16 cellular contexts compared by ENCODE assay signal in genomic region chr6:137849709-137850093, GRCh38. TPM values are rescaled to one million over a fixed set of nuclear protein-coding genes. Genes with fewer than 3 reads are reported as not detected.
DNase-seq lines count a peak whose midpoint lies in the region; ATAC-seq and TF ChIP-seq lines count a peak whose summit lies in the region.
"Had no signal": no experiment of that assay in that cellular context is flagged by ENCODE, and none has a peak within 500 bp of the region (broad histone marks: within the 10 kb centered on the region; RNA-seq: fewer than 3 reads in every experiment).

No MANE protein-coding gene starts in this region.

- WGBS in transverse colon (ENCODE audit: low coverage in 1 of 2), 2 donors: 40% methylated on average over 2 of the region's 2 CpGs; no CpG with 5 or more reads in 1 of the 2 donors

- no peak for ATAC-seq in RWPE2 (ENCODE audit: low read depth)
- ATAC-seq in foreskin keratinocyte: no peak
- ATAC-seq in GM19351 (IDR thresholded peaks at IDR 0.05; ENCODE audit: unreplicated experiment): no peak
- ATAC-seq: left colon had no signal

- no peaks in the 10 kb centered on the region for H3K27me3 ChIP-seq in RWPE2 (ENCODE audit: insufficient read depth, poor library complexity, severe bottlenecking)
- no peaks in the 10 kb centered on the region for H3K27me3 ChIP-seq in foreskin keratinocyte
- H3K27me3 ChIP-seq in transverse colon: no peaks in the 10 kb centered on the region
- H3K27me3 ChIP-seq: spleen had no signal

- in situ Hi-C loops in transverse colon (cut with MboI; ENCODE audit: low pct_ligation_motif_present in 1 of 4, low pct_unique_long_range_greater_than_20kb in 1 of 4, low sequenced_read_pairs in 3 of 4): no loop called here

- H3K4me1 ChIP-seq in RWPE2 (ENCODE audit: insufficient read depth, poor library complexity, severe bottlenecking) (peaks cover 36% of the 10 kb centered on the region), foreskin keratinocyte (peaks cover 49% of the 10 kb centered on the region), transverse colon (peaks cover 0 to 20% (median 7%) of the 10 kb centered on the region in 4 donors)
- H3K4me1 ChIP-seq: parathyroid adenoma had no signal

- H3K36me3 ChIP-seq in RWPE2 (ENCODE audit: low read depth) (no peaks in the 10 kb centered on the region), transverse colon (no peaks in the 10 kb centered on the region)
- H3K36me3 ChIP-seq: spleen, thoracic aorta had no signal

- TF ChIP-seq CTCF in RWPE2 (IDR thresholded peaks at IDR 0.05; ENCODE audit: poor library complexity, severe bottlenecking): no peak
- no peak for TF ChIP-seq CTCF in foreskin keratinocyte (conservative IDR thresholded peaks at IDR 0.05)
- no peak for TF ChIP-seq CTCF in transverse colon (IDR thresholded peaks at IDR 0.05)

- H3K9me3 ChIP-seq in RWPE2 (ENCODE audit: severe bottlenecking) (no peaks in the 10 kb centered on the region), transverse colon (no peaks in the 10 kb centered on the region)
- H3K9me3 ChIP-seq: spleen, thoracic aorta had no signal

- peak; percentile 15 for DNase-seq in stimulated activated naive CD4-positive, alpha-beta T cell treated with Interleukin-2 at 50 U/mL for 16 hours (lab: John Stamatoyannopoulos, UW)
- DNase-seq in stimulated activated naive CD4-positive, alpha-beta T cell (lab: John Stamatoyannopoulos, UW): no peak
- DNase-seq in RWPE2 (ENCODE audit: low spot score) (no peak), foreskin keratinocyte (no peak), transverse colon (no peak), Kasumi-1 (lab: John Stamatoyannopoulos, UW) (no peak), NCI-H82 (lab: John Stamatoyannopoulos, UW) (no peak)
- DNase-seq: activated effector memory CD4-positive, alpha-beta T cell treated with anti-CD3 and anti-CD28 coated beads, Interleukin-2, amount 50 U/mL, for 16 hours; left colon; NCI-H1417 treated with DMSO at 0.1 percent for 48 hours; NCI-H446; SIG-M5; spleen had no signal

- no peak for TF ChIP-seq EP300 in transverse colon (IDR thresholded peaks at IDR 0.05; ENCODE audit: low read depth)

- intact Hi-C loops in transverse colon (cut with DNase I; ENCODE audit: low total_unique reads): no loop called here

- no peak for TF ChIP-seq POLR2A in transverse colon (IDR thresholded peaks at IDR 0.05)

- H3K27ac ChIP-seq in RWPE2 (ENCODE audit: poor library complexity, severe bottlenecking) (peak overlapping the region; percentile 9), foreskin keratinocyte (peak overlapping the region; percentile 79), transverse colon (peak overlapping the region; percentile 35 to 70 (median 60))
- H3K27ac ChIP-seq: parathyroid adenoma, thoracic aorta had no signal

- H3K4me3 ChIP-seq in RWPE2 (ENCODE audit: severe bottlenecking) (no peak overlapping the region), transverse colon (no peak overlapping the region)
- H3K4me3 ChIP-seq: spleen had no signal

RNA-seq across cellular contexts. Expression of gene TNFAIP3, which starts 17.4 kb away (rescaled TPM):
- total RNA-seq in foreskin keratinocyte (70.7 and 92.9 TPM in 2 replicates), transverse colon (10 to 100 TPM; 21.4 to 46.8 (median 36.3) TPM)
- 24.8 and 27.1 TPM in 2 replicates for polyA plus RNA-seq in foreskin keratinocyte

Comparison
In these comparisons a context has a peak if more than half of its experiments do, and no peak if none do; other contexts are left out.
1. H3K27ac ChIP-seq: peak in every context shown above with its lines; median percentile 79 in foreskin keratinocyte; 60 in transverse colon; 9 in RWPE2.